In the genomic region with DNA sequence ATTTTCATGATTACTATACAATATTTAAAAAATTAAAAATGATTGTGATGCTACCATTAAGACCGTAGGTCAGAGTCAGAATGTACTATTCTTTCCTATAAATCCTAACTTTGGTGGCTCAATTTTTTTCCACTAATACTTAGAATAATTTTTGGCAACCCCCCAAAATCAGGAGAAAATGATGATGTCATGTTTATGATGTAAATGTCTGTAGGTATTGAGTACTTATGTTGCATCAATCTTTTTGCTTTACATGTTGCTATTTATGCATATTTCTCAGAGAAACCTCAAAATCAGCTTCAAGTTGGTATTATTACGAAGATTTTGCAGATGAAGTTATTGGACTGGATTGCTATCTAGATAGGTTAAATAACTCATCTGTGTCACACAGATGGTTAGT, we compare ENCODE assay signal across 11 cellular contexts.
"Had no signal": no experiment of that assay in that cellular context is flagged by ENCODE, and none has a peak within 500 bp of the region (broad histone marks: within the 10 kb centered on the region; RNA-seq: fewer than 3 reads in every experiment).

No MANE protein-coding gene starts in this region.

- H3K9me3 ChIP-seq: HAP-1 had no signal

- ATAC-seq: GM23338, HCT116 had no signal

- H3K27ac ChIP-seq: GM23248 had no signal

- H3K4me1 ChIP-seq: HAP-1 had no signal

- H3K36me3 ChIP-seq: HAP-1 had no signal

- H3K4me2 ChIP-seq: GM23338 had no signal

- H3K4me3 ChIP-seq: GM23248, GM23338, HAP-1 had no signal

- DNase-seq: GM23248, GOT3, H7, H9, HCEC 1CT, HFFc6 had no signal

- H2AFZ ChIP-seq: GM23248, GM23338 had no signal

- H3K9ac ChIP-seq: GM23248 had no signal

- FAIRE-seq: H1, H54 had no signal
